Comparison of ENCODE assay signal across 1 cellular context in the genomic region with DNA sequence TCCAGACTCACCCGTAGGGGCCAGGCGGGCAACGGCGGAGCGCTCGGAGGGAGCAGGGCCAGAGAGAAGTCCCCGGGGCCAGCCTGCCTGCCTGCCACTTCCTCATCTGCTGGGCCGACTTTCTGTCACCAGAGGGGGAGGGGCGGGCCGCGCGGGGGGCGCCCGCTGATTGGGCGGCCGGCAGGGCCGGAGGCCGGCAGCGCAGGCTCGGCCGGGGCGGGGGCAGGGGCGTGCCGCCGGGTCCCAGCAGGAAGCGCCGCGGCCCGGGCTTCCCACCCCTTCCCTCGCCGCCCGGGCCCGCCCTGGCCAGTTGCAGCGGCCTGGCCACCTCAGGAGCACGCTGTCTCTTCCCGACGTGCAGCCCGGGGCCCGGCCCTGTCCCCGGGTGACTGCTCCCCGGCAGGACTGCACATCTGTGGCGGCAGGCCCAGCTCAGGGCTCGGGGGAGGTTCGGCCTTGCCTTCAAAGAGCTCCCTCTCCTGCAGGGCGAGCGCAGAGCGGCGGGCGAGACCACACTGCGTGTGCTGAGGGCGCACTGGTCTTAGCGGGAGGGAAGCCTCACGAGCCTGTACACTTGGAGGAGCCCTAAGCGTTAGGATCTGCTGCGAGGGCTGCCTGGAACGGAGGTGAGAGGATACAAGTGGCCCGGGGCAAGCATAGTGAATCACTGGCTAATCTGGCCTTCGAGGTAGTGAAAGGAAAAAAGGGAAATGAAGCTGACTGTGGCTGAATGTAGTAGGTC.
TF ChIP-seq lines count a peak whose summit lies in the region.

A gene (minus strand): TSS at position 108 of the 742 bp plus-strand sequence. CDS start 2,402 bp downstream, outside the sequence.

TF ChIP-seq in K562, 482 proteins besides CTCF, POLR2A, EP300 and RAD21 (continued from another document and continues in another):
- TF ChIP-seq, protein P1, sequence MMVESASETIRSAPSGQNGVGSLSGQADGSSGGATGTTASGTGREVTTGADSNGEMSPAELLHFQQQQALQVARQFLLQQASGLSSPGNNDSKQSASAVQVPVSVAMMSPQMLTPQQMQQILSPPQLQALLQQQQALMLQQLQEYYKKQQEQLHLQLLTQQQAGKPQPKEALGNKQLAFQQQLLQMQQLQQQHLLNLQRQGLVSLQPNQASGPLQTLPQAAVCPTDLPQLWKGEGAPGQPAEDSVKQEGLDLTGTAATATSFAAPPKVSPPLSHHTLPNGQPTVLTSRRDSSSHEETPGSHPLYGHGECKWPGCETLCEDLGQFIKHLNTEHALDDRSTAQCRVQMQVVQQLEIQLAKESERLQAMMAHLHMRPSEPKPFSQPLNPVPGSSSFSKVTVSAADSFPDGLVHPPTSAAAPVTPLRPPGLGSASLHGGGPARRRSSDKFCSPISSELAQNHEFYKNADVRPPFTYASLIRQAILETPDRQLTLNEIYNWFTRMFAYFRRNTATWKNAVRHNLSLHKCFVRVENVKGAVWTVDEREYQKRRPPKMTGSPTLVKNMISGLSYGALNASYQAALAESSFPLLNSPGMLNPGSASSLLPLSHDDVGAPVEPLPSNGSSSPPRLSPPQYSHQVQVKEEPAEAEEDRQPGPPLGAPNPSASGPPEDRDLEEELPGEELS (CRISPR knock-in tag; IDR thresholded peaks at IDR 0.05; ENCODE audit: borderline replicate concordance), result peak; percentile 91; the same call in 1 of the 2 replicates
- TF ChIP-seq SMAD4 (CRISPR knock-in tag; conservative IDR thresholded peaks at IDR 0.05), result peak; percentile 90
- TF ChIP-seq, protein P2, sequence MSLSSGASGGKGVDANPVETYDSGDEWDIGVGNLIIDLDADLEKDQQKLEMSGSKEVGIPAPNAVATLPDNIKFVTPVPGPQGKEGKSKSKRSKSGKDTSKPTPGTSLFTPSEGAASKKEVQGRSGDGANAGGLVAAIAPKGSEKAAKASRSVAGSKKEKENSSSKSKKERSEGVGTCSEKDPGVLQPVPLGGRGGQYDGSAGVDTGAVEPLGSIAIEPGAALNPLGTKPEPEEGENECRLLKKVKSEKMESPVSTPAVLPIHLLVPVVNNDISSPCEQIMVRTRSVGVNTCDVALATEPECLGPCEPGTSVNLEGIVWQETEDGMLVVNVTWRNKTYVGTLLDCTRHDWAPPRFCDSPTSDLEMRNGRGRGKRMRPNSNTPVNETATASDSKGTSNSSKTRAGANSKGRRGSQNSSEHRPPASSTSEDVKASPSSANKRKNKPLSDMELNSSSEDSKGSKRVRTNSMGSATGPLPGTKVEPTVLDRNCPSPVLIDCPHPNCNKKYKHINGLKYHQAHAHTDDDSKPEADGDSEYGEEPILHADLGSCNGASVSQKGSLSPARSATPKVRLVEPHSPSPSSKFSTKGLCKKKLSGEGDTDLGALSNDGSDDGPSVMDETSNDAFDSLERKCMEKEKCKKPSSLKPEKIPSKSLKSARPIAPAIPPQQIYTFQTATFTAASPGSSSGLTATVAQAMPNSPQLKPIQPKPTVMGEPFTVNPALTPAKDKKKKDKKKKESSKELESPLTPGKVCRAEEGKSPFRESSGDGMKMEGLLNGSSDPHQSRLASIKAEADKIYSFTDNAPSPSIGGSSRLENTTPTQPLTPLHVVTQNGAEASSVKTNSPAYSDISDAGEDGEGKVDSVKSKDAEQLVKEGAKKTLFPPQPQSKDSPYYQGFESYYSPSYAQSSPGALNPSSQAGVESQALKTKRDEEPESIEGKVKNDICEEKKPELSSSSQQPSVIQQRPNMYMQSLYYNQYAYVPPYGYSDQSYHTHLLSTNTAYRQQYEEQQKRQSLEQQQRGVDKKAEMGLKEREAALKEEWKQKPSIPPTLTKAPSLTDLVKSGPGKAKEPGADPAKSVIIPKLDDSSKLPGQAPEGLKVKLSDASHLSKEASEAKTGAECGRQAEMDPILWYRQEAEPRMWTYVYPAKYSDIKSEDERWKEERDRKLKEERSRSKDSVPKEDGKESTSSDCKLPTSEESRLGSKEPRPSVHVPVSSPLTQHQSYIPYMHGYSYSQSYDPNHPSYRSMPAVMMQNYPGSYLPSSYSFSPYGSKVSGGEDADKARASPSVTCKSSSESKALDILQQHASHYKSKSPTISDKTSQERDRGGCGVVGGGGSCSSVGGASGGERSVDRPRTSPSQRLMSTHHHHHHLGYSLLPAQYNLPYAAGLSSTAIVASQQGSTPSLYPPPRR (CRISPR knock-in tag; IDR thresholded peaks at IDR 0.05; ENCODE audit: borderline replicate concordance), result peak; percentile 77
- TF ChIP-seq ETV5 (CRISPR knock-in tag; IDR thresholded peaks at IDR 0.05; ENCODE audit: low read depth), result peak; percentile 73
- no peak for TF ChIP-seq NCOA6 (IDR thresholded peaks at IDR 0.05)
- no peak for TF ChIP-seq JUN (IDR thresholded peaks at IDR 0.05; ENCODE audit: borderline replicate concordance, low read depth, low read length)
- peak; percentile 80; the same call in 1 of the 2 replicates for TF ChIP-seq JUN (CRISPR knock-in tag; IDR thresholded peaks at IDR 0.05; ENCODE audit: borderline replicate concordance)
- TF ChIP-seq, protein P3, sequence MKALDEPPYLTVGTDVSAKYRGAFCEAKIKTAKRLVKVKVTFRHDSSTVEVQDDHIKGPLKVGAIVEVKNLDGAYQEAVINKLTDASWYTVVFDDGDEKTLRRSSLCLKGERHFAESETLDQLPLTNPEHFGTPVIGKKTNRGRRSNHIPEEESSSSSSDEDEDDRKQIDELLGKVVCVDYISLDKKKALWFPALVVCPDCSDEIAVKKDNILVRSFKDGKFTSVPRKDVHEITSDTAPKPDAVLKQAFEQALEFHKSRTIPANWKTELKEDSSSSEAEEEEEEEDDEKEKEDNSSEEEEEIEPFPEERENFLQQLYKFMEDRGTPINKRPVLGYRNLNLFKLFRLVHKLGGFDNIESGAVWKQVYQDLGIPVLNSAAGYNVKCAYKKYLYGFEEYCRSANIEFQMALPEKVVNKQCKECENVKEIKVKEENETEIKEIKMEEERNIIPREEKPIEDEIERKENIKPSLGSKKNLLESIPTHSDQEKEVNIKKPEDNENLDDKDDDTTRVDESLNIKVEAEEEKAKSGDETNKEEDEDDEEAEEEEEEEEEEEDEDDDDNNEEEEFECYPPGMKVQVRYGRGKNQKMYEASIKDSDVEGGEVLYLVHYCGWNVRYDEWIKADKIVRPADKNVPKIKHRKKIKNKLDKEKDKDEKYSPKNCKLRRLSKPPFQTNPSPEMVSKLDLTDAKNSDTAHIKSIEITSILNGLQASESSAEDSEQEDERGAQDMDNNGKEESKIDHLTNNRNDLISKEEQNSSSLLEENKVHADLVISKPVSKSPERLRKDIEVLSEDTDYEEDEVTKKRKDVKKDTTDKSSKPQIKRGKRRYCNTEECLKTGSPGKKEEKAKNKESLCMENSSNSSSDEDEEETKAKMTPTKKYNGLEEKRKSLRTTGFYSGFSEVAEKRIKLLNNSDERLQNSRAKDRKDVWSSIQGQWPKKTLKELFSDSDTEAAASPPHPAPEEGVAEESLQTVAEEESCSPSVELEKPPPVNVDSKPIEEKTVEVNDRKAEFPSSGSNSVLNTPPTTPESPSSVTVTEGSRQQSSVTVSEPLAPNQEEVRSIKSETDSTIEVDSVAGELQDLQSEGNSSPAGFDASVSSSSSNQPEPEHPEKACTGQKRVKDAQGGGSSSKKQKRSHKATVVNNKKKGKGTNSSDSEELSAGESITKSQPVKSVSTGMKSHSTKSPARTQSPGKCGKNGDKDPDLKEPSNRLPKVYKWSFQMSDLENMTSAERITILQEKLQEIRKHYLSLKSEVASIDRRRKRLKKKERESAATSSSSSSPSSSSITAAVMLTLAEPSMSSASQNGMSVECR (CRISPR knock-in tag; IDR thresholded peaks at IDR 0.05), result peak; percentile 93
- peak; percentile 71 to 89; a peak in 2 of 4 replicates for TF ChIP-seq SIN3A (IDR thresholded peaks at IDR 0.05; ENCODE audit: borderline replicate concordance in 2 of 2, control insufficient read depth in 1 of 2, low read depth in 2 of 2, low read length in 2 of 2)
- peak; percentile 47 for TF ChIP-seq FOXP1 (CRISPR knock-in tag; IDR thresholded peaks at IDR 0.05)
- TF ChIP-seq PTBP1 (IDR thresholded peaks at IDR 0.05; ENCODE audit: low read depth, low read length), result no peak
- peak; percentile 79 for TF ChIP-seq SMARCE1 (IDR thresholded peaks at IDR 0.05)
- TF ChIP-seq KLF1 (tag; IDR thresholded peaks at IDR 0.05), result peak; percentile 86; the same call in 1 of the 2 replicates
- TF ChIP-seq, protein P4, sequence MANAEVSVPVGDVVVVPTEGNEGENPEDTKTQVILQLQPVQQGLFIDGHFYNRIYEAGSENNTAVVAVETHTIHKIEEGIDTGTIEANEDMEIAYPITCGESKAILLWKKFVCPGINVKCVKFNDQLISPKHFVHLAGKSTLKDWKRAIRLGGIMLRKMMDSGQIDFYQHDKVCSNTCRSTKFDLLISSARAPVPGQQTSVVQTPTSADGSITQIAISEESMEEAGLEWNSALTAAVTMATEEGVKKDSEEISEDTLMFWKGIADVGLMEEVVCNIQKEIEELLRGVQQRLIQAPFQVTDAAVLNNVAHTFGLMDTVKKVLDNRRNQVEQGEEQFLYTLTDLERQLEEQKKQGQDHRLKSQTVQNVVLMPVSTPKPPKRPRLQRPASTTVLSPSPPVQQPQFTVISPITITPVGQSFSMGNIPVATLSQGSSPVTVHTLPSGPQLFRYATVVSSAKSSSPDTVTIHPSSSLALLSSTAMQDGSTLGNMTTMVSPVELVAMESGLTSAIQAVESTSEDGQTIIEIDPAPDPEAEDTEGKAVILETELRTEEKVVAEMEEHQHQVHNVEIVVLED (CRISPR knock-in tag; IDR thresholded peaks at IDR 0.05), result peak; percentile 36; the same call in 1 of the 2 replicates
- TF ChIP-seq, protein P5, sequence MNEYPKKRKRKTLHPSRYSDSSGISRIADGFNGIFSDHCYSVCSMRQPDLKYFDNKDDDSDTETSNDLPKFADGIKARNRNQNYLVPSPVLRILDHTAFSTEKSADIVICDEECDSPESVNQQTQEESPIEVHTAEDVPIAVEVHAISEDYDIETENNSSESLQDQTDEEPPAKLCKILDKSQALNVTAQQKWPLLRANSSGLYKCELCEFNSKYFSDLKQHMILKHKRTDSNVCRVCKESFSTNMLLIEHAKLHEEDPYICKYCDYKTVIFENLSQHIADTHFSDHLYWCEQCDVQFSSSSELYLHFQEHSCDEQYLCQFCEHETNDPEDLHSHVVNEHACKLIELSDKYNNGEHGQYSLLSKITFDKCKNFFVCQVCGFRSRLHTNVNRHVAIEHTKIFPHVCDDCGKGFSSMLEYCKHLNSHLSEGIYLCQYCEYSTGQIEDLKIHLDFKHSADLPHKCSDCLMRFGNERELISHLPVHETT (CRISPR knock-in tag; conservative IDR thresholded peaks at IDR 0.05 in 1 of 2, IDR thresholded peaks at IDR 0.05 in 1 of 2), result peak in 1 of 2 experiments; percentile 90; a peak in 2 of 4 replicates
- TF ChIP-seq, protein P6, sequence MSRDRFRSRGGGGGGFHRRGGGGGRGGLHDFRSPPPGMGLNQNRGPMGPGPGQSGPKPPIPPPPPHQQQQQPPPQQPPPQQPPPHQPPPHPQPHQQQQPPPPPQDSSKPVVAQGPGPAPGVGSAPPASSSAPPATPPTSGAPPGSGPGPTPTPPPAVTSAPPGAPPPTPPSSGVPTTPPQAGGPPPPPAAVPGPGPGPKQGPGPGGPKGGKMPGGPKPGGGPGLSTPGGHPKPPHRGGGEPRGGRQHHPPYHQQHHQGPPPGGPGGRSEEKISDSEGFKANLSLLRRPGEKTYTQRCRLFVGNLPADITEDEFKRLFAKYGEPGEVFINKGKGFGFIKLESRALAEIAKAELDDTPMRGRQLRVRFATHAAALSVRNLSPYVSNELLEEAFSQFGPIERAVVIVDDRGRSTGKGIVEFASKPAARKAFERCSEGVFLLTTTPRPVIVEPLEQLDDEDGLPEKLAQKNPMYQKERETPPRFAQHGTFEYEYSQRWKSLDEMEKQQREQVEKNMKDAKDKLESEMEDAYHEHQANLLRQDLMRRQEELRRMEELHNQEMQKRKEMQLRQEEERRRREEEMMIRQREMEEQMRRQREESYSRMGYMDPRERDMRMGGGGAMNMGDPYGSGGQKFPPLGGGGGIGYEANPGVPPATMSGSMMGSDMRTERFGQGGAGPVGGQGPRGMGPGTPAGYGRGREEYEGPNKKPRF (IDR thresholded peaks at IDR 0.05; ENCODE audit: low read depth, low read length), result no peak
- TF ChIP-seq, protein P7, sequence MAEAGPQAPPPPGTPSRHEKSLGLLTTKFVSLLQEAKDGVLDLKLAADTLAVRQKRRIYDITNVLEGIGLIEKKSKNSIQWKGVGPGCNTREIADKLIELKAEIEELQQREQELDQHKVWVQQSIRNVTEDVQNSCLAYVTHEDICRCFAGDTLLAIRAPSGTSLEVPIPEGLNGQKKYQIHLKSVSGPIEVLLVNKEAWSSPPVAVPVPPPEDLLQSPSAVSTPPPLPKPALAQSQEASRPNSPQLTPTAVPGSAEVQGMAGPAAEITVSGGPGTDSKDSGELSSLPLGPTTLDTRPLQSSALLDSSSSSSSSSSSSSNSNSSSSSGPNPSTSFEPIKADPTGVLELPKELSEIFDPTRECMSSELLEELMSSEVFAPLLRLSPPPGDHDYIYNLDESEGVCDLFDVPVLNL (CRISPR knock-in tag; IDR thresholded peaks at IDR 0.05; ENCODE audit: low read depth), result 0 out of 2 replicates have a peak, but pooled peaks have one; percentile 31
- TF ChIP-seq, protein P8, sequence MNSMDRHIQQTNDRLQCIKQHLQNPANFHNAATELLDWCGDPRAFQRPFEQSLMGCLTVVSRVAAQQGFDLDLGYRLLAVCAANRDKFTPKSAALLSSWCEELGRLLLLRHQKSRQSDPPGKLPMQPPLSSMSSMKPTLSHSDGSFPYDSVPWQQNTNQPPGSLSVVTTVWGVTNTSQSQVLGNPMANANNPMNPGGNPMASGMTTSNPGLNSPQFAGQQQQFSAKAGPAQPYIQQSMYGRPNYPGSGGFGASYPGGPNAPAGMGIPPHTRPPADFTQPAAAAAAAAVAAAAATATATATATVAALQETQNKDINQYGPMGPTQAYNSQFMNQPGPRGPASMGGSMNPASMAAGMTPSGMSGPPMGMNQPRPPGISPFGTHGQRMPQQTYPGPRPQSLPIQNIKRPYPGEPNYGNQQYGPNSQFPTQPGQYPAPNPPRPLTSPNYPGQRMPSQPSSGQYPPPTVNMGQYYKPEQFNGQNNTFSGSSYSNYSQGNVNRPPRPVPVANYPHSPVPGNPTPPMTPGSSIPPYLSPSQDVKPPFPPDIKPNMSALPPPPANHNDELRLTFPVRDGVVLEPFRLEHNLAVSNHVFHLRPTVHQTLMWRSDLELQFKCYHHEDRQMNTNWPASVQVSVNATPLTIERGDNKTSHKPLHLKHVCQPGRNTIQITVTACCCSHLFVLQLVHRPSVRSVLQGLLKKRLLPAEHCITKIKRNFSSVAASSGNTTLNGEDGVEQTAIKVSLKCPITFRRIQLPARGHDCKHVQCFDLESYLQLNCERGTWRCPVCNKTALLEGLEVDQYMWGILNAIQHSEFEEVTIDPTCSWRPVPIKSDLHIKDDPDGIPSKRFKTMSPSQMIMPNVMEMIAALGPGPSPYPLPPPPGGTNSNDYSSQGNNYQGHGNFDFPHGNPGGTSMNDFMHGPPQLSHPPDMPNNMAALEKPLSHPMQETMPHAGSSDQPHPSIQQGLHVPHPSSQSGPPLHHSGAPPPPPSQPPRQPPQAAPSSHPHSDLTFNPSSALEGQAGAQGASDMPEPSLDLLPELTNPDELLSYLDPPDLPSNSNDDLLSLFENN (IDR thresholded peaks at IDR 0.05; ENCODE audit: low read depth in 2 of 2, low read length in 2 of 2), result peak in 1 of 2 experiments; percentile 45; a peak in 1 of 4 replicates
- no peak; the same call in 1 of the 2 replicates for TF ChIP-seq GTF2F1 (IDR thresholded peaks at IDR 0.05; ENCODE audit: low read depth, low read length)
- TF ChIP-seq, protein P9, sequence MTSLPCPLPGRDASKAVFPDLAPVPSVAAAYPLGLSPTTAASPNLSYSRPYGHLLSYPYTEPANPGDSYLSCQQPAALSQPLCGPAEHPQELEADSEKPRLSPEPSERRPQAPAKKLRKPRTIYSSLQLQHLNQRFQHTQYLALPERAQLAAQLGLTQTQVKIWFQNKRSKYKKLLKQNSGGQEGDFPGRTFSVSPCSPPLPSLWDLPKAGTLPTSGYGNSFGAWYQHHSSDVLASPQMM (CRISPR knock-in tag; IDR thresholded peaks at IDR 0.05), result no peak
- TF ChIP-seq CBX3 (IDR thresholded peaks at IDR 0.05; ENCODE audit: borderline replicate concordance in 1 of 2, low read length in 2 of 2), result peak in 1 of 2 experiments; percentile 31; a peak in 1 of 3 replicates
- TF ChIP-seq SAP30 (IDR thresholded peaks at IDR 0.05; ENCODE audit: borderline replicate concordance, insufficient read depth, low read depth, low read length, poor library complexity, severe bottlenecking), result peak; percentile 84
- no peak; a peak in 2 of 4 replicates for TF ChIP-seq NONO (IDR thresholded peaks at IDR 0.05; ENCODE audit: low read depth in 2 of 2, low read length in 1 of 2)
